2 cellular contexts compared by ENCODE assay signal in the genomic region with DNA sequence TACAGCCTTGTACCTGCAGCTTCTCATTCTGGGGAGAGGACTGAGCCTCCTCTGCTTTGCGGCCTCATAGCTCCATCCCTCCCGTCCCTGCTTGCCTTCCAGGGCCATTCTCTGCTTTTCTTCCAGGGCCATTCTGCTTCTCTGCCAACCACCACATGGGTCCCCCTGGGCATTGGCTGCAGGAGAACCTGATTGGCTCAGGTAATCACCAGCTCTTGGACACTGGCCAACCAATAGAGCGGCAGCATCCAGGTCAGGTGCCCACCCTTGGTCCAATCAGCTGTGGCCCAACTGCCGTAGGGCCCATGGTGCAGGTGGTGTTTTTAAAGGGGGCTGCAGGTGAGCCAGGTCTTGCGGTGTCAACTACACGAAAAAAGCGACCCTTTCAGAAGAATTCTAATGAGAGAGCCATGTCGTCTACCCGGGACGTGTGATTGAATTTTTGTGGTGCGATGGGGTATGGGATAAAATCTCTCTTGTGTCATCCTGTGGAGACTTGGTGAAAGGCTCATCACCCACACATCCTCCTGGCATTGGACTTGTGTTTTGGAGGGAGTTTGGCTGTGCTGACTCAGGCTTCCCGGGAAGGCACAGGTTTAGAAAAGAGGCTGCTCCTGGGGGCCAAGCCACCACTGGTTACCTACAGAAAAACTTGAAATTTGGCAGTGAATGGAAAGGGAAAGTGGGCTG.
A peak's percentile ranks its signal among the peaks of the same experiment; 100 is the strongest.
TF ChIP-seq lines count a peak whose summit lies in the region.

No MANE protein-coding gene starts in this region.

TF ChIP-seq in Ishikawa, 13 proteins besides CTCF, POLR2A, EP300 and RAD21:
- no peak for TF ChIP-seq ZBTB7A (IDR thresholded peaks at IDR 0.05; ENCODE audit: low read depth)
- TF ChIP-seq, protein P1, sequence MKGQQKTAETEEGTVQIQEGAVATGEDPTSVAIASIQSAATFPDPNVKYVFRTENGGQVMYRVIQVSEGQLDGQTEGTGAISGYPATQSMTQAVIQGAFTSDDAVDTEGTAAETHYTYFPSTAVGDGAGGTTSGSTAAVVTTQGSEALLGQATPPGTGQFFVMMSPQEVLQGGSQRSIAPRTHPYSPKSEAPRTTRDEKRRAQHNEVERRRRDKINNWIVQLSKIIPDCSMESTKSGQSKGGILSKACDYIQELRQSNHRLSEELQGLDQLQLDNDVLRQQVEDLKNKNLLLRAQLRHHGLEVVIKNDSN (IDR thresholded peaks at IDR 0.05) = peak; percentile 89
- peak; percentile 22; the same call in 1 of the 2 replicates for TF ChIP-seq NFIC (IDR thresholded peaks at IDR 0.05)

TF ChIP-seq in H1, 55 proteins besides CTCF, POLR2A, EP300 and RAD21:
- TF ChIP-seq, protein P2, sequence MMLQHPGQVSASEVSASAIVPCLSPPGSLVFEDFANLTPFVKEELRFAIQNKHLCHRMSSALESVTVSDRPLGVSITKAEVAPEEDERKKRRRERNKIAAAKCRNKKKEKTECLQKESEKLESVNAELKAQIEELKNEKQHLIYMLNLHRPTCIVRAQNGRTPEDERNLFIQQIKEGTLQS (IDR thresholded peaks at IDR 0.05; ENCODE audit: insufficient read depth, low read depth, low read length) = 0 out of 2 replicates have a peak, but pooled peaks have one; percentile 22
- TF ChIP-seq CREB1 (IDR thresholded peaks at IDR 0.05) (no peak), CEBPB (IDR thresholded peaks at IDR 0.05; ENCODE audit: low read depth, low read length) (no peak), BACH1 (IDR thresholded peaks at IDR 0.05; ENCODE audit: low read length) (no peak), GABPA (IDR thresholded peaks at IDR 0.05; ENCODE audit: borderline replicate concordance, insufficient read depth, low read length) (no peak), HDAC2 (IDR thresholded peaks at IDR 0.05; ENCODE audit: borderline replicate concordance in 1 of 2, low read depth in 2 of 2, low read length in 2 of 2) (no peak), TAF7 (optimal IDR thresholded peaks at IDR 0.05; ENCODE audit: borderline replicate concordance, low read depth, low read length) (no peak), BRCA1 (IDR thresholded peaks at IDR 0.05; ENCODE audit: low read depth, low read length) (no peak), GTF2F1 (IDR thresholded peaks at IDR 0.05; ENCODE audit: borderline replicate concordance, low read depth, low read length) (no peak), JUN (IDR thresholded peaks at IDR 0.05; ENCODE audit: low read depth, low read length) (no peak), CHD1 (IDR thresholded peaks at IDR 0.05; ENCODE audit: low read depth, low read length) (no peak), YY1 (IDR thresholded peaks at IDR 0.05; ENCODE audit: low read depth, low read length) (no peak), TBP (IDR thresholded peaks at IDR 0.05; ENCODE audit: low read depth, low read length) (no peak), SUZ12 (IDR thresholded peaks at IDR 0.05; ENCODE audit: low read length) (no peak), MAFK (IDR thresholded peaks at IDR 0.05; ENCODE audit: low read depth, low read length) (no peak), SAP30 (IDR thresholded peaks at IDR 0.05; ENCODE audit: insufficient read depth, insufficient replicate concordance, low read length) (no peak), ASH2L (IDR thresholded peaks at IDR 0.05; ENCODE audit: low read length) (no peak), CHD2 (IDR thresholded peaks at IDR 0.05; ENCODE audit: low read length) (no peak), ZNF274 (IDR thresholded peaks at IDR 0.05; ENCODE audit: borderline replicate concordance, extremely low read depth, low read length) (no peak), NANOG (IDR thresholded peaks at IDR 0.05; ENCODE audit: insufficient read depth, low read depth, low read length, poor library complexity, severe bottlenecking) (no peak), HDAC6 (IDR thresholded peaks at IDR 0.05; ENCODE audit: low read depth, low read length) (no peak)
- TF ChIP-seq, protein P3, sequence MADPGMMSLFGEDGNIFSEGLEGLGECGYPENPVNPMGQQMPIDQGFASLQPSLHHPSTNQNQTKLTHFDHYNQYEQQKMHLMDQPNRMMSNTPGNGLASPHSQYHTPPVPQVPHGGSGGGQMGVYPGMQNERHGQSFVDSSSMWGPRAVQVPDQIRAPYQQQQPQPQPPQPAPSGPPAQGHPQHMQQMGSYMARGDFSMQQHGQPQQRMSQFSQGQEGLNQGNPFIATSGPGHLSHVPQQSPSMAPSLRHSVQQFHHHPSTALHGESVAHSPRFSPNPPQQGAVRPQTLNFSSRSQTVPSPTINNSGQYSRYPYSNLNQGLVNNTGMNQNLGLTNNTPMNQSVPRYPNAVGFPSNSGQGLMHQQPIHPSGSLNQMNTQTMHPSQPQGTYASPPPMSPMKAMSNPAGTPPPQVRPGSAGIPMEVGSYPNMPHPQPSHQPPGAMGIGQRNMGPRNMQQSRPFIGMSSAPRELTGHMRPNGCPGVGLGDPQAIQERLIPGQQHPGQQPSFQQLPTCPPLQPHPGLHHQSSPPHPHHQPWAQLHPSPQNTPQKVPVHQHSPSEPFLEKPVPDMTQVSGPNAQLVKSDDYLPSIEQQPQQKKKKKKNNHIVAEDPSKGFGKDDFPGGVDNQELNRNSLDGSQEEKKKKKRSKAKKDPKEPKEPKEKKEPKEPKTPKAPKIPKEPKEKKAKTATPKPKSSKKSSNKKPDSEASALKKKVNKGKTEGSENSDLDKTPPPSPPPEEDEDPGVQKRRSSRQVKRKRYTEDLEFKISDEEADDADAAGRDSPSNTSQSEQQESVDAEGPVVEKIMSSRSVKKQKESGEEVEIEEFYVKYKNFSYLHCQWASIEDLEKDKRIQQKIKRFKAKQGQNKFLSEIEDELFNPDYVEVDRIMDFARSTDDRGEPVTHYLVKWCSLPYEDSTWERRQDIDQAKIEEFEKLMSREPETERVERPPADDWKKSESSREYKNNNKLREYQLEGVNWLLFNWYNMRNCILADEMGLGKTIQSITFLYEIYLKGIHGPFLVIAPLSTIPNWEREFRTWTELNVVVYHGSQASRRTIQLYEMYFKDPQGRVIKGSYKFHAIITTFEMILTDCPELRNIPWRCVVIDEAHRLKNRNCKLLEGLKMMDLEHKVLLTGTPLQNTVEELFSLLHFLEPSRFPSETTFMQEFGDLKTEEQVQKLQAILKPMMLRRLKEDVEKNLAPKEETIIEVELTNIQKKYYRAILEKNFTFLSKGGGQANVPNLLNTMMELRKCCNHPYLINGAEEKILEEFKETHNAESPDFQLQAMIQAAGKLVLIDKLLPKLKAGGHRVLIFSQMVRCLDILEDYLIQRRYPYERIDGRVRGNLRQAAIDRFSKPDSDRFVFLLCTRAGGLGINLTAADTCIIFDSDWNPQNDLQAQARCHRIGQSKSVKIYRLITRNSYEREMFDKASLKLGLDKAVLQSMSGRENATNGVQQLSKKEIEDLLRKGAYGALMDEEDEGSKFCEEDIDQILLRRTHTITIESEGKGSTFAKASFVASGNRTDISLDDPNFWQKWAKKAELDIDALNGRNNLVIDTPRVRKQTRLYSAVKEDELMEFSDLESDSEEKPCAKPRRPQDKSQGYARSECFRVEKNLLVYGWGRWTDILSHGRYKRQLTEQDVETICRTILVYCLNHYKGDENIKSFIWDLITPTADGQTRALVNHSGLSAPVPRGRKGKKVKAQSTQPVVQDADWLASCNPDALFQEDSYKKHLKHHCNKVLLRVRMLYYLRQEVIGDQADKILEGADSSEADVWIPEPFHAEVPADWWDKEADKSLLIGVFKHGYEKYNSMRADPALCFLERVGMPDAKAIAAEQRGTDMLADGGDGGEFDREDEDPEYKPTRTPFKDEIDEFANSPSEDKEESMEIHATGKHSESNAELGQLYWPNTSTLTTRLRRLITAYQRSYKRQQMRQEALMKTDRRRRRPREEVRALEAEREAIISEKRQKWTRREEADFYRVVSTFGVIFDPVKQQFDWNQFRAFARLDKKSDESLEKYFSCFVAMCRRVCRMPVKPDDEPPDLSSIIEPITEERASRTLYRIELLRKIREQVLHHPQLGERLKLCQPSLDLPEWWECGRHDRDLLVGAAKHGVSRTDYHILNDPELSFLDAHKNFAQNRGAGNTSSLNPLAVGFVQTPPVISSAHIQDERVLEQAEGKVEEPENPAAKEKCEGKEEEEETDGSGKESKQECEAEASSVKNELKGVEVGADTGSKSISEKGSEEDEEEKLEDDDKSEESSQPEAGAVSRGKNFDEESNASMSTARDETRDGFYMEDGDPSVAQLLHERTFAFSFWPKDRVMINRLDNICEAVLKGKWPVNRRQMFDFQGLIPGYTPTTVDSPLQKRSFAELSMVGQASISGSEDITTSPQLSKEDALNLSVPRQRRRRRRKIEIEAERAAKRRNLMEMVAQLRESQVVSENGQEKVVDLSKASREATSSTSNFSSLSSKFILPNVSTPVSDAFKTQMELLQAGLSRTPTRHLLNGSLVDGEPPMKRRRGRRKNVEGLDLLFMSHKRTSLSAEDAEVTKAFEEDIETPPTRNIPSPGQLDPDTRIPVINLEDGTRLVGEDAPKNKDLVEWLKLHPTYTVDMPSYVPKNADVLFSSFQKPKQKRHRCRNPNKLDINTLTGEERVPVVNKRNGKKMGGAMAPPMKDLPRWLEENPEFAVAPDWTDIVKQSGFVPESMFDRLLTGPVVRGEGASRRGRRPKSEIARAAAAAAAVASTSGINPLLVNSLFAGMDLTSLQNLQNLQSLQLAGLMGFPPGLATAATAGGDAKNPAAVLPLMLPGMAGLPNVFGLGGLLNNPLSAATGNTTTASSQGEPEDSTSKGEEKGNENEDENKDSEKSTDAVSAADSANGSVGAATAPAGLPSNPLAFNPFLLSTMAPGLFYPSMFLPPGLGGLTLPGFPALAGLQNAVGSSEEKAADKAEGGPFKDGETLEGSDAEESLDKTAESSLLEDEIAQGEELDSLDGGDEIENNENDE (IDR thresholded peaks at IDR 0.05; ENCODE audit: insufficient replicate concordance, low read length) = no peak
- TF ChIP-seq, protein P4, sequence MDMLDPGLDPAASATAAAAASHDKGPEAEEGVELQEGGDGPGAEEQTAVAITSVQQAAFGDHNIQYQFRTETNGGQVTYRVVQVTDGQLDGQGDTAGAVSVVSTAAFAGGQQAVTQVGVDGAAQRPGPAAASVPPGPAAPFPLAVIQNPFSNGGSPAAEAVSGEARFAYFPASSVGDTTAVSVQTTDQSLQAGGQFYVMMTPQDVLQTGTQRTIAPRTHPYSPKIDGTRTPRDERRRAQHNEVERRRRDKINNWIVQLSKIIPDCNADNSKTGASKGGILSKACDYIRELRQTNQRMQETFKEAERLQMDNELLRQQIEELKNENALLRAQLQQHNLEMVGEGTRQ (IDR thresholded peaks at IDR 0.05; ENCODE audit: low read length) = peak; percentile 54; the same call in 1 of the 2 replicates
- TF ChIP-seq, protein P5, sequence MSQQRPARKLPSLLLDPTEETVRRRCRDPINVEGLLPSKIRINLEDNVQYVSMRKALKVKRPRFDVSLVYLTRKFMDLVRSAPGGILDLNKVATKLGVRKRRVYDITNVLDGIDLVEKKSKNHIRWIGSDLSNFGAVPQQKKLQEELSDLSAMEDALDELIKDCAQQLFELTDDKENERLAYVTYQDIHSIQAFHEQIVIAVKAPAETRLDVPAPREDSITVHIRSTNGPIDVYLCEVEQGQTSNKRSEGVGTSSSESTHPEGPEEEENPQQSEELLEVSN (IDR thresholded peaks at IDR 0.05) = peak; percentile 21; the same call in 1 of the 2 replicates
- TF ChIP-seq, protein P6, sequence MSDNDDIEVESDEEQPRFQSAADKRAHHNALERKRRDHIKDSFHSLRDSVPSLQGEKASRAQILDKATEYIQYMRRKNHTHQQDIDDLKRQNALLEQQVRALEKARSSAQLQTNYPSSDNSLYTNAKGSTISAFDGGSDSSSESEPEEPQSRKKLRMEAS (IDR thresholded peaks at IDR 0.05) = no peak
TF ChIP-seq in H1: peak in this region for 3.
